17 cellular contexts compared by ENCODE assay signal in the genomic region with DNA sequence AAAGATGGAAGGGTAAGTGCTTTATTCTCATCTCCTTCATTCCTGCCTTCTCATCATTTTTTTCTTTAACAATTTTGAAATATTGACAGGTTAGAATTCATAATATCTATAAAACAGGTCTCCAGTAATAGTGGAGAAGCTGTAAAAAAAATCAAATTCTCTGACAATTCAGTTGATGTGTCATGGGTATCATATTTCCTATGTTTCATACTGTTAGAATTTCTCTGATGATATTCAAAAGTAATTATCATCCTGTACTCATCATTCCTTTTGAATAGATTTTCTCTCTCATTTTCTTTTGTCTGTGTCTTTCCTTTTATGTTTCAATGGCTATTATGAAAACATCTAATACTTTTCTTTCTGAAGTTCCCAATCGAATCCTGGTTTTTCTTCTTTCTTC.
"Had no signal": no experiment of that assay in that cellular context is flagged by ENCODE, and none has a peak within 500 bp of the region (broad histone marks: within the 10 kb centered on the region; RNA-seq: fewer than 3 reads in every experiment).

No MANE protein-coding gene starts in this region.

- ATAC-seq: effector memory CD8-positive, alpha-beta T cell; left lobe of liver; natural killer cell; stimulated activated naive B cell treated with anti-CD40 and anti-IgM and Interleukin-4, amounts not matched to agents 10 μg/mL and 1 μg/mL and 100 μg/mL, for 72 hours had no signal

- H3K36me3 ChIP-seq: neutrophil, sigmoid colon, spleen, WERI-Rb-1 had no signal

- H3K4me3 ChIP-seq: cardiac muscle cell, lung, sigmoid colon, spleen, tibial artery had no signal

- H3K27me3 ChIP-seq: cardiac muscle cell, neutrophil, sigmoid colon, spleen, tibial artery had no signal

- H3K4me1 ChIP-seq: sigmoid colon, spleen, tibial artery had no signal

- H3K9me3 ChIP-seq: neutrophil, sigmoid colon, tibial artery had no signal

- H3K27ac ChIP-seq: neutrophil, sigmoid colon, spleen, tibial artery, WERI-Rb-1 had no signal

- DNase-seq: activated CD4-positive, alpha-beta T cell treated with anti-CD3 and anti-CD28 coated beads, Interleukin-2, amount 50 U/mL, for 48 hours; activated naive CD8-positive, alpha-beta T cell treated with anti-CD3 and anti-CD28 coated beads for 36 hours; amniotic stem cell; effector memory CD8-positive, alpha-beta T cell; foreskin melanocyte; hypothalamus; kidney; natural killer cell; sigmoid colon; spleen; stimulated activated naive B cell treated with anti-CD40 and anti-IgM and Interleukin-4, amounts not matched to agents 10 μg/mL and 1 μg/mL and 100 μg/mL, for 72 hours; tibial artery; WERI-Rb-1 had no signal
